ENCODE assay signal across 8 cellular contexts in genomic region chr6:33634203-33634727, GRCh38. TPM values are rescaled to one million over a fixed set of nuclear protein-coding genes. Genes with fewer than 3 reads are reported as not detected.
DNase-seq lines count a peak whose midpoint lies in the region; ATAC-seq and TF ChIP-seq lines count a peak whose summit lies in the region.

No MANE protein-coding gene starts in this region.

- no peaks in the 10 kb centered on the region for H3K27me3 Mint-ChIP-seq in T-helper 17 cell

- intact Hi-C loops in left ventricle myocardium inferior (cut with micrococcal nuclease) = no loop called here

- CTCF ChIA-PET in HEK293 (lab: Yijun Ruan, JAX) = interaction anchor here (0.6 to 2.2 kb wide), 4 partner anchors 9 to 920 kb away, joined by 3 to 10 read pairs (median 4); no protein-coding TSS in a partner anchor

- POLR2A ChIA-PET in HEK293 (lab: Yijun Ruan, JAX) = interaction anchor here (1.3 to 3.4 kb wide), 2 partner anchors 13 to 48 kb away, joined by 4 to 19 read pairs; partner anchors contain the start of gene ITPR3

- H3K4me3 Mint-ChIP-seq in T-helper 17 cell = peak overlapping the region; percentile 93

- H3K27me3 ChIP-seq in left ventricle myocardium inferior (ENCODE audit: low read depth) = no peaks in the 10 kb centered on the region
- H3K27me3 ChIP-seq in skeletal muscle satellite cell (ENCODE audit: control insufficient read depth, insufficient read depth, low read length) = no peaks in the 10 kb centered on the region

- peak overlapping the region; percentile 48 for H3K4me3 ChIP-seq in HEK293 (ENCODE audit: low read depth, low read length)
- H3K4me3 ChIP-seq in left ventricle myocardium inferior = peak overlapping the region; percentile 64
- peak overlapping the region; percentile 75 for H3K4me3 ChIP-seq in skeletal muscle satellite cell (ENCODE audit: low read length)

- H3K9me3 ChIP-seq in HEK293 (ENCODE audit: control insufficient read depth, insufficient read depth, low read depth, low read length) = no peaks in the 10 kb centered on the region
- H3K9me3 ChIP-seq in T-helper 17 cell (ENCODE audit: control insufficient read depth, low read length, poor library complexity, severe bottlenecking) = no peaks in the 10 kb centered on the region
- H3K9me3 ChIP-seq in left ventricle myocardium inferior (replicated peaks) = no peaks in the 10 kb centered on the region
- H3K9me3 ChIP-seq in skeletal muscle satellite cell (replicated peaks; ENCODE audit: low read length) = no peaks in the 10 kb centered on the region

- H3K4me1 ChIP-seq in HEK293 (ENCODE audit: control insufficient read depth, insufficient read depth, low read length) (peaks cover 7% of the 10 kb centered on the region), left ventricle myocardium inferior (peaks cover 45% of the 10 kb centered on the region), skeletal muscle satellite cell (ENCODE audit: control insufficient read depth, insufficient read depth, low read length) (peaks cover 27% of the 10 kb centered on the region)

- peaks cover 52% of the 10 kb centered on the region for H3K4me1 Mint-ChIP-seq in T-helper 17 cell

- peaks cover 2% of the 10 kb centered on the region for H3K36me3 Mint-ChIP-seq in T-helper 17 cell (ENCODE audit: low read depth)

- peak overlapping the region; percentile 18 for H3K9ac ChIP-seq in skeletal muscle satellite cell (ENCODE audit: low read depth, low read length)

- no peak overlapping the region for H3K27ac ChIP-seq in HEK293 (ENCODE audit: extremely low read depth, low read depth, low read length)
- H3K27ac ChIP-seq in left ventricle myocardium inferior (replicated peaks) = peak overlapping the region; percentile 57

- H3K36me3 ChIP-seq in HEK293 (ENCODE audit: control insufficient read depth in 2 of 2, insufficient read depth in 1 of 2, low read length in 2 of 2) (no peaks in the 10 kb centered on the region; a peak in 1 of 3 replicates), left ventricle myocardium inferior (no peaks in the 10 kb centered on the region), skeletal muscle satellite cell (ENCODE audit: insufficient read depth, low read length) (no peaks in the 10 kb centered on the region)

- H3K4me2 ChIP-seq in skeletal muscle satellite cell (ENCODE audit: low read length) = peak overlapping the region; percentile 99

- no peak for TF ChIP-seq CTCF in HEK293 (tag by site-specific recombination; IDR thresholded peaks at IDR 0.05)
- no peak for TF ChIP-seq CTCF in left ventricle myocardium inferior (IDR thresholded peaks at IDR 0.05; ENCODE audit: borderline replicate concordance)

- no peak for ATAC-seq in T-helper 17 cell
- no peak for ATAC-seq in GM19397 (IDR thresholded peaks at IDR 0.05; ENCODE audit: unreplicated experiment)

- DNase-seq in T-helper 17 cell (no peak), left ventricle myocardium inferior (no peak), NCI-H446 (lab: John Stamatoyannopoulos, UW) (no peak), cerebellum (ENCODE audit: low spot score) (no peak)
- no peak for DNase-seq in stimulated activated CD4-positive, alpha-beta T cell treated with anti-CD3 and anti-CD28 coated beads, Interleukin-2, amount 100 ng/mL, for 48 hours

- peak overlapping the region; percentile 92 for H3K27ac Mint-ChIP-seq in T-helper 17 cell

TF ChIP-seq in HEK293, 187 proteins besides CTCF, POLR2A, EP300 and RAD21:
- TF ChIP-seq PATZ1 (tag by site-specific recombination; IDR thresholded peaks at IDR 0.05) (0 out of 2 replicates have a peak, but pooled peaks have one; percentile 8), ZNF555 (tag by site-specific recombination; conservative IDR thresholded peaks at IDR 0.05) (no peak), SP2 (tag by site-specific recombination; IDR thresholded peaks at IDR 0.05) (peak; percentile 20; the same call in 1 of the 2 replicates), ZXDB (tag by site-specific recombination; IDR thresholded peaks at IDR 0.05) (no peak), RBAK (tag by site-specific recombination; IDR thresholded peaks at IDR 0.05) (no peak), SALL2 (tag by site-specific recombination; IDR thresholded peaks at IDR 0.05; ENCODE audit: borderline replicate concordance) (no peak)

RNA-seq across cellular contexts. Expression of gene ITPR3, which starts 13.1 kb away (rescaled TPM):
- 10 to 100 TPM; 48.1 to 48.3 TPM for total RNA-seq in T-helper 17 cell
- 5.6 TPM for total RNA-seq in left ventricle myocardium inferior
- total RNA-seq in skeletal muscle satellite cell (2012; rRNA removed) = 57.3 and 64.2 TPM in 2 replicates
- total RNA-seq in cerebellum = 5.2 TPM

RNA-seq across cellular contexts. Expression of gene BAK1, which starts 54.2 kb away (rescaled TPM):
- total RNA-seq in T-helper 17 cell (10 to 100 TPM; 27.7 to 34.6 TPM), left ventricle myocardium inferior (19.7 TPM), cerebellum (4.8 TPM)
- 19.0 and 23.8 TPM in 2 replicates for total RNA-seq in skeletal muscle satellite cell (2012; rRNA removed)
